Comparison of ENCODE assay signal across 18 cellular contexts in the genomic region with DNA sequence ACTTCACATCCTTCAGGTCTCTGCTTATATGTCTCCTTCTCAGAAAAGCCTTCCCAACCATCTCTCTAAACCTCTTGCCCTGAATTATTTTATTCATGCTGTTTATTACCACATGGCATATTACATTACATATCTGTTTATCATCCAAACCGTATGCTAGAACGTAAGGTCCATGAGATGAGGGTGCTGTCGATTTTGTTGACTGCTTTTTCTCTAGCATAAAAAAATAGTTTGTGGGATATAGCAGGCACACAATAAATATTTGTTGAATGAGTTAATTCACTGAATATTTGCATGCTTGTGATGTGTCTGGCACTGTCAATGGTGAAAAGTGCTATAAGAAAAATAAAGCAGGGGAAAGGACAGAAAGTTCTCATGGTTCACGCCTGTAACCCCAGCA.
"Had no signal": no experiment of that assay in that cellular context is flagged by ENCODE, and none has a peak within 500 bp of the region (broad histone marks: within the 10 kb centered on the region; RNA-seq: fewer than 3 reads in every experiment).

No MANE protein-coding gene starts in this region.

- ATAC-seq: effector memory CD8-positive, alpha-beta T cell; natural killer cell; stimulated activated naive CD8-positive, alpha-beta T cell treated with anti-CD3 and anti-CD28 coated beads, Interleukin-15, amount 100 ng/mL, for 72 hours; T-helper 17 cell had no signal

- H3K4me1 ChIP-seq: testis had no signal

- H3K27me3 ChIP-seq: right atrium auricular region, testis had no signal

- H3K4me1 Mint-ChIP-seq: natural killer cell had no signal

- H3K4me3 Mint-ChIP-seq: activated CD4-positive, alpha-beta memory T cell treated with anti-CD3 and anti-CD28 coated beads for 36 hours; activated naive CD8-positive, alpha-beta T cell; dendritic cell treated with granulocyte-macrophage colony-stimulating factor and Interleukin-4, amounts not matched to agents 40 ng/mL and 50 ng/mL, for 4 days; effector memory CD8-positive, alpha-beta T cell; memory B cell; natural killer cell; stimulated activated naive CD8-positive, alpha-beta T cell treated with anti-CD3 and anti-CD28 coated beads, Interleukin-15, amount 100 ng/mL, for 72 hours; T-helper 17 cell had no signal

- H3K4me3 ChIP-seq: right atrium auricular region, testis had no signal

- H3K27ac ChIP-seq: neutrophil, right atrium auricular region, testis, WERI-Rb-1 had no signal

- H3K36me3 Mint-ChIP-seq: activated CD4-positive, alpha-beta memory T cell treated with anti-CD3 and anti-CD28 coated beads for 36 hours; natural killer cell had no signal

- DNase-seq: activated CD4-positive, alpha-beta memory T cell treated with anti-CD3 and anti-CD28 coated beads for 36 hours; activated effector memory CD4-positive, alpha-beta T cell treated with anti-CD3 and anti-CD28 coated beads, Interleukin-2, amount 50 U/mL, for 16 hours; activated T-cell treated with anti-CD3 and anti-CD28 coated beads, Interleukin-2, amount 50 U/mL, for 48 hours; cerebellar nuclear complex; effector memory CD8-positive, alpha-beta T cell; hypothalamus; left ventricle myocardium superior; natural killer cell; stimulated activated naive CD8-positive, alpha-beta T cell treated with anti-CD3 and anti-CD28 coated beads, Interleukin-15, amount 100 ng/mL, for 72 hours; T-helper 17 cell; testis; WERI-Rb-1 had no signal

- H3K27me3 Mint-ChIP-seq: activated CD4-positive, alpha-beta memory T cell treated with anti-CD3 and anti-CD28 coated beads for 36 hours; memory B cell had no signal

- H3K9me3 ChIP-seq: neutrophil, right atrium auricular region, testis had no signal

- FAIRE-seq: small intestine had no signal

- H3K27ac Mint-ChIP-seq: activated CD4-positive, alpha-beta memory T cell treated with anti-CD3 and anti-CD28 coated beads for 36 hours; activated naive CD8-positive, alpha-beta T cell; dendritic cell treated with granulocyte-macrophage colony-stimulating factor and Interleukin-4, amounts not matched to agents 40 ng/mL and 50 ng/mL, for 4 days; memory B cell; natural killer cell; T-helper 17 cell had no signal

- H3K9me3 Mint-ChIP-seq: activated CD4-positive, alpha-beta memory T cell treated with anti-CD3 and anti-CD28 coated beads for 36 hours; dendritic cell treated with granulocyte-macrophage colony-stimulating factor and Interleukin-4, amounts not matched to agents 40 ng/mL and 50 ng/mL, for 4 days; effector memory CD8-positive, alpha-beta T cell; natural killer cell; stimulated activated naive CD8-positive, alpha-beta T cell treated with anti-CD3 and anti-CD28 coated beads, Interleukin-15, amount 100 ng/mL, for 72 hours had no signal

- H3K36me3 ChIP-seq: neutrophil, right atrium auricular region had no signal
